ENCODE assay signal across 8 cellular contexts in the genomic region with DNA sequence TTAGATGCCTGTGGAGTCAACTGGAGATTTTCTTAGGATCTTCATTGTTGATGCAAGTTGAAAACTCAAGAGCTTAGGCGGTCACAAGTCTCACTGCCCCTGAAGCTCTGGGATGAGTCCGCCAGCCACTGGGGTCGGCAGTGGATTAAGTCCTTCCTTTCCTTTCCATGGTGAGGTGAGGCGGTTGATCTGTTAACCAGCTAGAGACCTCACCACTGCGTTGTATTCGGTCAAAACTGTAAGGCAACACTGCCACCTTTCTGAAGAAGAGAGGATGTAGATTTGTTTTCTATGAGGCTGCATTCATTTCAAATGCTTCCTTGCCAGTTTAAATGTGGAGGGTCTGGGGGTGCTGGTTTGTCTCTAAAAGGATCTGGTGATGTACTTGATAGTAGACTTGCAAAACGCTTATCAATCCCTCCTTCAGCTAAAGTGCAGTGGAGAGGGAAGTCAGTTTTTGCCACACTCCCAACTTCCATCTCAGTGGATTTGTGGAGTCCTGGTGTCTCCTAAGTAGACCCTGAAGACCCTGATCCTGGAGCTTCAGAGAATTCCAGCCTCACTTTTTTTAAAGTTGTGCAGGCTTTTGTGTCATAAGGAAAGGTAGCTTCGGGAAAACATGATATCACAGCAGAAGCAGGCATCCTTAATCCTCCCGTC. TPM values are rescaled to one million over a fixed set of nuclear protein-coding genes. Genes with fewer than 3 reads are reported as not detected.
DNase-seq lines count a peak whose midpoint lies in the region; ATAC-seq and TF ChIP-seq lines count a peak whose summit lies in the region.

No MANE protein-coding gene starts in this region.

- no peaks in the 10 kb centered on the region for H3K36me3 Mint-ChIP-seq in activated CD8-positive, alpha-beta memory T cell treated with anti-CD3 and anti-CD28 coated beads, Interleukin-2, amount 10 ng/mL, durations not matched to agents 7 days and 5 days

- no peaks in the 10 kb centered on the region for H3K4me1 Mint-ChIP-seq in activated CD8-positive, alpha-beta memory T cell treated with anti-CD3 and anti-CD28 coated beads, Interleukin-2, amount 10 ng/mL, durations not matched to agents 7 days and 5 days

- no peaks in the 10 kb centered on the region for H3K36me3 ChIP-seq in mucosa of descending colon (ENCODE audit: low read depth)

- peak; percentile 17 for DNase-seq in GM04504 (ENCODE audit: low read depth)
- DNase-seq in NCI-H226: peak; percentile 8
- DNase-seq in dorsolateral prefrontal cortex: no peak
- peak in 1 of 3 donors; percentile 49 for DNase-seq in mucosa of descending colon
- DNase-seq in NCI-H510A (lab: John Stamatoyannopoulos, UW): no peak
- DNase-seq in Kasumi-1 (lab: John Stamatoyannopoulos, UW): no peak
- no peak for DNase-seq in activated CD8-positive, alpha-beta memory T cell treated with anti-CD3 and anti-CD28 coated beads, Interleukin-2, amount 10 ng/mL, durations not matched to agents 7 days and 5 days

- TF ChIP-seq CTCF in dorsolateral prefrontal cortex (IDR thresholded peaks at IDR 0.05 in 54 of 56, conservative IDR thresholded peaks at IDR 0.05 in 2 of 56; ENCODE audit: low read depth in 1 of 56, partially characterized antibody in 56 of 56) (peak in 54 of 56 donors; percentile 30 to 77 (median 56)), mucosa of descending colon (IDR thresholded peaks at IDR 0.05) (no peak)

- H3K27ac Mint-ChIP-seq in activated CD8-positive, alpha-beta memory T cell treated with anti-CD3 and anti-CD28 coated beads, Interleukin-2, amount 10 ng/mL, durations not matched to agents 7 days and 5 days: no peak overlapping the region

- intact Hi-C loops in dorsolateral prefrontal cortex (cut with DNase I): loop anchor here (5.0 to 10.0 kb wide), 4 partner anchors 120 to 485 kb away; no protein-coding TSS in a partner anchor
- intact Hi-C loops in mucosa of descending colon (cut with DNase I, micrococcal nuclease): loop anchor here (5.0 to 10.0 kb wide), 2 partner anchors 243 to 410 kb away; no protein-coding TSS in a partner anchor

- peak overlapping the region in 8 of 59 donors; percentile 0 to 68 (median 20) for H3K4me3 ChIP-seq in dorsolateral prefrontal cortex
- no peak overlapping the region for H3K4me3 ChIP-seq in mucosa of descending colon

- peaks cover 0 to 73% (median 29%) of the 10 kb centered on the region in 45 donors for H3K27me3 ChIP-seq in dorsolateral prefrontal cortex

- no peaks in the 10 kb centered on the region for H3K9me3 Mint-ChIP-seq in activated CD8-positive, alpha-beta memory T cell treated with anti-CD3 and anti-CD28 coated beads, Interleukin-2, amount 10 ng/mL, durations not matched to agents 7 days and 5 days (ENCODE audit: low read depth)

- no peak overlapping the region for H3K4me3 Mint-ChIP-seq in activated CD8-positive, alpha-beta memory T cell treated with anti-CD3 and anti-CD28 coated beads, Interleukin-2, amount 10 ng/mL, durations not matched to agents 7 days and 5 days

- peak; percentile 64 for ATAC-seq in mucosa of descending colon
- no peak for ATAC-seq in HG03571 (IDR thresholded peaks at IDR 0.05; ENCODE audit: unreplicated experiment)
- ATAC-seq in activated CD8-positive, alpha-beta memory T cell treated with anti-CD3 and anti-CD28 coated beads, Interleukin-2, amount 10 ng/mL, durations not matched to agents 7 days and 5 days: no peak

- no peaks in the 10 kb centered on the region for H3K9me3 ChIP-seq in mucosa of descending colon

- H3K27ac ChIP-seq in dorsolateral prefrontal cortex: peak overlapping the region in 1 of 59 donors; percentile 39

- H3K27me3 Mint-ChIP-seq in activated CD8-positive, alpha-beta memory T cell treated with anti-CD3 and anti-CD28 coated beads, Interleukin-2, amount 10 ng/mL, durations not matched to agents 7 days and 5 days: peaks cover 36% of the 10 kb centered on the region

- peaks cover 7% of the 10 kb centered on the region for H3K4me1 ChIP-seq in mucosa of descending colon (ENCODE audit: low read depth)

- CTCF ChIA-PET in activated CD8-positive, alpha-beta memory T cell treated with anti-CD3 and anti-CD28 coated beads, Interleukin-2, amount 10 ng/mL, durations not matched to agents 7 days and 5 days (lab: Charles Lee): no interaction called here

RNA-seq across cellular contexts. Expression of gene MYOCD, which starts 1.7 kb away (rescaled TPM):
- total RNA-seq in dorsolateral prefrontal cortex (1 to 10 TPM in 61 of 120 experiments, under 1 TPM in 59; 0.06 to 8.7 (median 1.0) TPM), mucosa of descending colon (100 to 1,000 TPM in 1 of 3 donors, 1 to 10 TPM in 2; 2.8 to 136 (median 9.4) TPM)
- total RNA-seq in activated CD8-positive, alpha-beta memory T cell treated with anti-CD3 and anti-CD28 coated beads, Interleukin-2, amount 10 ng/mL, durations not matched to agents 7 days and 5 days: not detected

Comparison
In these comparisons a context has a peak if more than half of its experiments do, and no peak if none do; other contexts are left out.
1. DNase-seq: peak in GM04504 (single experiment) and NCI-H226 (single experiment); none in dorsolateral prefrontal cortex (0 of 10), NCI-H510A (single experiment), Kasumi-1 (0 of 2) and activated CD8-positive, alpha-beta memory T cell treated with anti-CD3 and anti-CD28 coated beads, Interleukin-2, amount 10 ng/mL, durations not matched to agents 7 days and 5 days (single experiment).